ENCODE assay signal across 28 cellular contexts in genomic region chr13:35016362-35017148, GRCh38.
DNase-seq lines count a peak whose midpoint lies in the region; ATAC-seq, FAIRE-seq and TF ChIP-seq lines count a peak whose summit lies in the region.
"Had no signal": no experiment of that assay in that cellular context is flagged by ENCODE, and none has a peak within 500 bp of the region (broad histone marks: within the 10 kb centered on the region; RNA-seq: fewer than 3 reads in every experiment).

No MANE protein-coding gene starts in this region.

- no peak overlapping the region for H3K4me3 ChIP-seq in cardiac muscle cell
- H3K4me3 ChIP-seq in GM12878 = no peak overlapping the region
- H3K4me3 ChIP-seq in naive thymus-derived CD4-positive, alpha-beta T cell (ENCODE audit: low read length) = no peak overlapping the region
- H3K4me3 ChIP-seq in testis = no peak overlapping the region
- H3K4me3 ChIP-seq: gastroesophageal sphincter, pancreas, right lobe of liver, upper lobe of right lung had no signal

- WGBS in GM12878 (ENCODE audit: insufficient coverage, insufficient replicate concordance, low lambda C conversion rate, missing lambda C conversion rate) = 30% methylated on average over 5 of the region's 5 CpGs
- 66 to 69% methylated on average over 5 of the region's 5 CpGs for WGBS in testis, 2 donors

- H3K27me3 ChIP-seq in cardiac muscle cell = no peaks in the 10 kb centered on the region
- H3K27me3 ChIP-seq in GM12878 (replicated peaks in 1 of 2; ENCODE audit: control insufficient read depth in 2 of 2, insufficient read depth in 2 of 2, low read length in 1 of 2) = no peaks in the 10 kb centered on the region
- no peaks in the 10 kb centered on the region for H3K27me3 ChIP-seq in naive thymus-derived CD4-positive, alpha-beta T cell (ENCODE audit: control insufficient read depth in 2 of 2, insufficient read depth in 2 of 2, low read length in 2 of 2)
- no peaks in the 10 kb centered on the region for H3K27me3 ChIP-seq in testis
- H3K27me3 ChIP-seq: gastroesophageal sphincter, pancreas, right lobe of liver, upper lobe of right lung had no signal

- H3K36me3 Mint-ChIP-seq in naive thymus-derived CD4-positive, alpha-beta T cell = peaks cover 0 to 17% (median 7%) of the 10 kb centered on the region in 5 donors

- CTCF ChIA-PET in GM12878 (lab: Yijun Ruan, JAX) = no interaction called here
- CTCF ChIA-PET in naive thymus-derived CD4-positive, alpha-beta T cell (lab: Charles Lee) = no interaction called here

- H3K36me3 ChIP-seq in cardiac muscle cell = no peaks in the 10 kb centered on the region
- H3K36me3 ChIP-seq in GM12878 (ENCODE audit: control insufficient read depth in 2 of 2, insufficient read depth in 2 of 2, low read length in 1 of 2) = no peaks in the 10 kb centered on the region
- H3K36me3 ChIP-seq in naive thymus-derived CD4-positive, alpha-beta T cell (ENCODE audit: control insufficient read depth in 2 of 3, insufficient read depth in 3 of 3, low read length in 3 of 3) = no peaks in the 10 kb centered on the region
- no peaks in the 10 kb centered on the region for H3K36me3 ChIP-seq in testis (ENCODE audit: low read depth, missing control alignments)
- H3K36me3 ChIP-seq: gastroesophageal sphincter, pancreas, right lobe of liver, upper lobe of right lung had no signal

- no peaks in the 10 kb centered on the region for H4K20me1 ChIP-seq in GM12878 (ENCODE audit: control insufficient read depth, insufficient read depth)

- intact Hi-C loops in Right ventricle myocardium inferior (cut with DNase I) = no loop called here
- intact Hi-C loops in GM12878 (cut with micrococcal nuclease; ENCODE audit: unreplicated experiment) = no loop called here
- intact Hi-C loops in naive thymus-derived CD4-positive, alpha-beta T cell (cut with micrococcal nuclease) = no loop called here
- intact Hi-C loops in testis (cut with DNase I; ENCODE audit: low total_unique reads) = no loop called here

- TF ChIP-seq EP300 in GM12878 (IDR thresholded peaks at IDR 0.05; ENCODE audit: borderline replicate concordance in 1 of 2, control insufficient read depth in 1 of 2, low read depth in 2 of 2, low read length in 2 of 2) = no peak

- SMC1A ChIA-PET in GM12878 (lab: Charles Lee; ENCODE audit: uncharacterized antibody, unreplicated experiment) = no interaction called here

- in situ Hi-C loops in GM12878 (cut with MboI) = no loop called here
- in situ Hi-C loops in GM13976 (cut with MboI; ENCODE audit: low sequenced_read_pairs, unreplicated experiment) = no loop called here

- no peak overlapping the region for H3K9ac ChIP-seq in GM12878 (ENCODE audit: control insufficient read depth, insufficient read depth, low read length)
- H3K9ac ChIP-seq: SK-N-SH had no signal

- H3K27ac Mint-ChIP-seq in naive thymus-derived CD4-positive, alpha-beta T cell = peak overlapping the region in 2 of 9 donors; percentile 33 to 34
- H3K27ac Mint-ChIP-seq: activated naive CD8-positive, alpha-beta T cell treated with anti-CD3 and anti-CD28 coated beads for 36 hours; activated T-helper 17 cell treated with anti-CD3 and anti-CD28 coated beads, Interleukin-2, amount 50 U/mL, for 72 hours had no signal

- H3K79me2 ChIP-seq in GM12878 (ENCODE audit: control insufficient read depth, insufficient read depth, low read length) = no peaks in the 10 kb centered on the region

- H3K27ac ChIP-seq in cardiac muscle cell = peak overlapping the region; percentile 75
- no peak overlapping the region for H3K27ac ChIP-seq in GM12878 (ENCODE audit: control insufficient read depth, insufficient read depth)
- H3K27ac ChIP-seq in naive thymus-derived CD4-positive, alpha-beta T cell (ENCODE audit: low read depth, low read length) = no peak overlapping the region
- no peak overlapping the region for H3K27ac ChIP-seq in testis
- H3K27ac ChIP-seq: pancreas, right lobe of liver, upper lobe of right lung, VCaP had no signal

- TF ChIP-seq POLR2A in GM12878 (IDR thresholded peaks at IDR 0.05; ENCODE audit: low read depth, low read length) (no peak), testis (IDR thresholded peaks at IDR 0.05) (no peak)

- BruUV-seq in GM12878 (replicated peaks; lab: Mats Ljungman, UMichigan) = no TSS peak

- H3K4me1 Mint-ChIP-seq in naive thymus-derived CD4-positive, alpha-beta T cell = peaks cover 0 to 11% (median 3%) of the 10 kb centered on the region in 7 donors
- H3K4me1 Mint-ChIP-seq: activated T-helper 17 cell treated with anti-CD3 and anti-CD28 coated beads, Interleukin-2, amount 50 U/mL, for 72 hours had no signal

- no peak for FAIRE-seq in GM12878 (lab: Jason Lieb, UNC)
- FAIRE-seq: astrocyte, D721Med, HepG2 had no signal

- H3K4me1 ChIP-seq in cardiac muscle cell (ENCODE audit: low read depth) (no peaks in the 10 kb centered on the region), GM12878 (ENCODE audit: control insufficient read depth, insufficient read depth, low read length) (no peaks in the 10 kb centered on the region), testis (no peaks in the 10 kb centered on the region)
- H3K4me1 ChIP-seq in naive thymus-derived CD4-positive, alpha-beta T cell (ENCODE audit: control insufficient read depth in 2 of 2, insufficient read depth in 2 of 2, low read length in 2 of 2) = no peaks in the 10 kb centered on the region
- H3K4me1 ChIP-seq: pancreas, right lobe of liver, upper lobe of right lung had no signal

- H3K27me3 Mint-ChIP-seq in naive thymus-derived CD4-positive, alpha-beta T cell = no peaks in the 10 kb centered on the region
- H3K27me3 Mint-ChIP-seq: activated naive CD8-positive, alpha-beta T cell treated with anti-CD3 and anti-CD28 coated beads for 36 hours; activated T-helper 17 cell treated with anti-CD3 and anti-CD28 coated beads, Interleukin-2, amount 50 U/mL, for 72 hours had no signal

- DNase-seq in cardiac muscle cell (ENCODE audit: low read depth in 1 of 2, low spot score in 1 of 2) (no peak), Right ventricle myocardium inferior (ENCODE audit: missing footprints) (no peak), GM12878 (ENCODE audit: low read depth, low spot score) (no peak), medulla oblongata (ENCODE audit: extremely low spot score) (peak; percentile 17), GM13976 (ENCODE audit: low spot score) (no peak), testis (no peak)
- no peak for DNase-seq in naive thymus-derived CD4-positive, alpha-beta T cell
- DNase-seq: ACHN; activated CD8-positive, alpha-beta memory T cell treated with anti-CD3 and anti-CD28 coated beads, Interleukin-2, amount 50 U/mL, for 4 hours; activated naive CD8-positive, alpha-beta T cell treated with anti-CD3 and anti-CD28 coated beads for 36 hours; effector CD4-positive, alpha-beta T cell; NCI-H1092 treated with DMSO at 0.1 percent for 48 hours; NCI-H2029 treated with DMSO at 0.1 percent for 48 hours; NCI-H524 treated with DMSO at 0.1 percent for 48 hours; pancreas; right lobe of liver; RPMI8226; SK-N-SH; T-helper 2 cell; upper lobe of right lung had no signal

- no peak overlapping the region for H3K4me3 Mint-ChIP-seq in naive thymus-derived CD4-positive, alpha-beta T cell
- H3K4me3 Mint-ChIP-seq: activated naive CD8-positive, alpha-beta T cell treated with anti-CD3 and anti-CD28 coated beads for 36 hours; activated T-helper 17 cell treated with anti-CD3 and anti-CD28 coated beads, Interleukin-2, amount 50 U/mL, for 72 hours had no signal

- ATAC-seq in Right ventricle myocardium inferior (no peak), GM12878 (no peak)
- no peak for ATAC-seq in naive thymus-derived CD4-positive, alpha-beta T cell
- ATAC-seq in activated CD4-positive, CD25-positive, alpha-beta regulatory T cell treated with anti-CD3 and anti-CD28 coated beads, Interleukin-2, amount 50 U/mL, for 24 hours = no peak
- ATAC-seq: activated T-helper 17 cell treated with anti-CD3 and anti-CD28 coated beads, Interleukin-2, amount 50 U/mL, for 72 hours; gastroesophageal sphincter; HCT116; HepG2; pancreas; right lobe of liver; upper lobe of right lung had no signal

- H2AFZ ChIP-seq in GM12878 (ENCODE audit: control insufficient read depth, low read depth, low read length) = no peak overlapping the region

- H3K4me2 ChIP-seq in GM12878 (ENCODE audit: control insufficient read depth, insufficient read depth) = no peak overlapping the region
- H3K4me2 ChIP-seq: SK-N-SH had no signal

- POLR2A ChIA-PET in GM12878 (lab: Charles Lee) = no interaction called here
- POLR2A ChIA-PET in naive thymus-derived CD4-positive, alpha-beta T cell (lab: Charles Lee) = no interaction called here

- RAD21 ChIA-PET in GM12878 (lab: Charles Lee; ENCODE audit: unreplicated experiment) = no interaction called here

- TF ChIP-seq CTCF in cardiac muscle cell (IDR thresholded peaks at IDR 0.05; ENCODE audit: low read depth, low read length) = no peak
- no peak for TF ChIP-seq CTCF in GM12878 (IDR thresholded peaks at IDR 0.05 in 2 of 3, conservative IDR thresholded peaks at IDR 0.05 in 1 of 3; ENCODE audit: control insufficient read depth in 2 of 3, extremely low read depth in 1 of 3, insufficient read depth in 1 of 3, low read depth in 3 of 3, low read length in 3 of 3)
- TF ChIP-seq CTCF in GM13976 (IDR thresholded peaks at IDR 0.05; ENCODE audit: borderline replicate concordance, control extremely low read depth, extremely low read depth, insufficient read depth, missing control alignments) = no peak
- no peak for TF ChIP-seq CTCF in testis (IDR thresholded peaks at IDR 0.05)

- no peak for TF ChIP-seq RAD21 in GM12878 (IDR thresholded peaks at IDR 0.05; ENCODE audit: insufficient read depth, low read depth, low read length)

- H3K9me3 ChIP-seq in cardiac muscle cell (ENCODE audit: low read depth) (no peaks in the 10 kb centered on the region), GM12878 (replicated peaks; ENCODE audit: control insufficient read depth, insufficient read depth, low read length) (no peaks in the 10 kb centered on the region), testis (no peaks in the 10 kb centered on the region)
- H3K9me3 ChIP-seq in naive thymus-derived CD4-positive, alpha-beta T cell (ENCODE audit: control insufficient read depth in 2 of 3, low read length in 3 of 3) = no peaks in the 10 kb centered on the region
- H3K9me3 ChIP-seq: gastroesophageal sphincter, right lobe of liver, upper lobe of right lung had no signal

- H3K9me3 Mint-ChIP-seq in naive thymus-derived CD4-positive, alpha-beta T cell = peaks cover 0 to 11% (median 4%) of the 10 kb centered on the region in 11 donors

TF ChIP-seq in GM12878, 131 proteins besides CTCF, POLR2A, EP300 and RAD21 (continues in another document):
- TF ChIP-seq KAT2A (conservative IDR thresholded peaks at IDR 0.05; ENCODE audit: control insufficient read depth, low read depth, low read length) (no peak), BCL3 (IDR thresholded peaks at IDR 0.05; ENCODE audit: borderline replicate concordance, insufficient read depth, low read depth, low read length, poor library complexity, severe bottlenecking) (peak; percentile 77)
